Comparison of ENCODE assay signal across 22 cellular contexts in genomic region chr1:14297356-14297755, GRCh38.
"Had no signal": no experiment of that assay in that cellular context is flagged by ENCODE, and none has a peak within 500 bp of the region (broad histone marks: within the 10 kb centered on the region; RNA-seq: fewer than 3 reads in every experiment).

No MANE protein-coding gene starts in this region.

- H3K27ac ChIP-seq: HL-60, KMS-11, RWPE1 had no signal

- H3K4me2 ChIP-seq: KMS-11 had no signal

- H3K36me3 Mint-ChIP-seq: IgD-negative memory B cell had no signal

- FAIRE-seq: HTR-8/SVneo, K562 had no signal

- H3K27ac Mint-ChIP-seq: IgD-negative memory B cell had no signal

- H3K4me3 Mint-ChIP-seq: IgD-negative memory B cell had no signal

- DNase-seq: Kasumi-1, MV-4-11, NCI-H1092 treated with DMSO at 0.1 percent for 48 hours, NCI-H1436, NCI-H187, NCI-H2029, NCI-H2081 treated with DMSO at 0.1 percent for 48 hours, NCI-H2171, NCI-H226, NCI-H446, NCI-H510A, NCI-H524 treated with DMSO at 0.1 percent for 48 hours, NCI-H69, NCI-H774, SHP77 had no signal

- H3K4me1 Mint-ChIP-seq: IgD-negative memory B cell had no signal

- ATAC-seq: K562, Panc1 had no signal

- H3K4me3 ChIP-seq: K562 had no signal

- H3K9ac ChIP-seq: KMS-11 had no signal
